ENCODE assay signal across 22 cellular contexts in the genomic region with DNA sequence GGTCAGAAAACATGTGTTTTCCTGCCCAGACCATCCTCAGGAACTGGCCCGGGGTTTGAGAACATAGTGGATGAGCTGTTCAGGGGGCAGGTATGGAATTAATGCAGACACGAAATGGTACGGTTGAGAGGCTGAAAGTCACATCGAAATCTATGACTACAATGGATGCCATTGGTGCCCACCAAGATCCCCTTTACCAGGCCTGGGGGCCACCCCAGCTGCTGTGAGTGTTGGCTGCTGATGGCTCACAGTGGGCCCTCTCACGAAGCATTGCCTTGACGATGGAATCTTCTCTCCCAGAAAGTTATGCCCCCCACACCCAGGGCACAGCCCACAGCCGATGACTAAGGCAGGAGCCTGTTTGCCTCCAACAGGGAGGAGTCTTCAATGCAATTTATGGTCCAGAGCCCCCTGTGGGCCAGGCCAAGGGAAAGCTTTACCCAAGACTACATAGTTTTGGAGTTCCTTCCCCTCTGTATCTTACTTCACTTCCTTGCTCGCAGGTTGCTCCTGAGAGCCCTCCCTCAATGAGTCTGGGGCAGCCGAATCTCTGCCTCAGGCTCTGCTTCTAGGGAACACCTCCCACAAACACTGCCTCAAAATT.
DNase-seq lines count a peak whose midpoint lies in the region; ATAC-seq, FAIRE-seq and TF ChIP-seq lines count a peak whose summit lies in the region.
"Had no signal": no experiment of that assay in that cellular context is flagged by ENCODE, and none has a peak within 500 bp of the region (broad histone marks: within the 10 kb centered on the region; RNA-seq: fewer than 3 reads in every experiment).

No MANE protein-coding gene starts in this region.

- TF ChIP-seq EP300 in H1 (IDR thresholded peaks at IDR 0.05; ENCODE audit: borderline replicate concordance in 1 of 2, low read depth in 2 of 2, low read length in 2 of 2), result no peak
- TF ChIP-seq EP300 in suprapubic skin (IDR thresholded peaks at IDR 0.05), result no peak

- H4K8ac ChIP-seq in H1 (ENCODE audit: extremely low read depth, insufficient read depth, low read length), result no peak overlapping the region

- H3F3A ChIP-seq in neural progenitor cell (ENCODE audit: low read depth), result no peaks in the 10 kb centered on the region

- no peaks in the 10 kb centered on the region for H3K4me1 Mint-ChIP-seq in neural progenitor cell
- H3K4me1 Mint-ChIP-seq: CD8-positive, alpha-beta memory T cell had no signal

- CTCF ChIA-PET in H1 (lab: Charles Lee; ENCODE audit: partially characterized antibody), result interaction anchor here (0.6 to 2.3 kb wide), 7 partner anchors 9 to 637 kb away, joined by 3 to 9 read pairs (median 3); no protein-coding TSS in a partner anchor

- POLR2A ChIA-PET in H1 (lab: Charles Lee; ENCODE audit: partially characterized antibody), result no interaction called here

- no peak overlapping the region for H3K14ac ChIP-seq in H1 (ENCODE audit: insufficient read length)

- H3K4me1 ChIP-seq in H1 (replicated peaks in 1 of 4; ENCODE audit: control insufficient read depth in 3 of 4, insufficient read depth in 4 of 4, low read length in 3 of 4) (0 out of 7 replicates have a peak, but pooled peaks cover 0 to 2% (median 0%) of the 10 kb centered on the region in 4 experiments), neural progenitor cell (no peaks in the 10 kb centered on the region), suprapubic skin (no peaks in the 10 kb centered on the region)
- H3K4me1 ChIP-seq: BLaER1 had no signal

- H2BK120ac ChIP-seq in H1 (replicated peaks; ENCODE audit: low read depth, low read length), result no peak overlapping the region

- no peaks in the 10 kb centered on the region for H3K79me1 ChIP-seq in H1 (ENCODE audit: low read depth, low read length)

- H2BK15ac ChIP-seq in H1 (ENCODE audit: low read length), result no peak overlapping the region

- H3K27me3 ChIP-seq in H1 (replicated peaks in 1 of 4; ENCODE audit: control insufficient read depth in 3 of 4, extremely low read depth in 1 of 4, insufficient read depth in 3 of 4, low read length in 3 of 4) (peaks cover 0 to 2% (median 0%) of the 10 kb centered on the region in 4 experiments; a peak in 2 of 7 replicates), neural progenitor cell (no peaks in the 10 kb centered on the region), suprapubic skin (peaks cover 23% of the 10 kb centered on the region)
- H3K27me3 ChIP-seq: BLaER1 had no signal

- H3K27ac Mint-ChIP-seq in neural progenitor cell, result peak overlapping the region; percentile 6
- H3K27ac Mint-ChIP-seq: CD8-positive, alpha-beta memory T cell had no signal

- no peaks in the 10 kb centered on the region for H3K36me3 ChIP-seq in H1 (ENCODE audit: control insufficient read depth in 2 of 4, insufficient read depth in 4 of 4, low read length in 3 of 4)
- H3K36me3 ChIP-seq in neural progenitor cell, result no peaks in the 10 kb centered on the region
- H3K36me3 ChIP-seq in suprapubic skin, result no peaks in the 10 kb centered on the region
- H3K36me3 ChIP-seq: BLaER1 had no signal

- 92% methylated on average over 9 of the region's 9 CpGs; no CpG with 5 or more reads in 1 of the 2 experiments for WGBS in H1 (ENCODE audit: extremely low coverage in 1 of 2, insufficient coverage in 1 of 2, insufficient read length in 1 of 2, insufficient replicate concordance in 2 of 2, low coverage in 1 of 2, low lambda C conversion rate in 2 of 2, missing lambda C conversion rate in 1 of 2), 2 experiments
- 83% methylated on average over 6 of the region's 9 CpGs for WGBS in suprapubic skin

- peak in 1 of 2 experiments; percentile 27; a peak in 2 of 4 replicates for TF ChIP-seq RAD21 in H1 (IDR thresholded peaks at IDR 0.05 in 1 of 2, conservative IDR thresholded peaks at IDR 0.05 in 1 of 2; ENCODE audit: low read depth in 2 of 2, low read length in 2 of 2)

- no peak overlapping the region for H2BK20ac ChIP-seq in H1 (ENCODE audit: low read length)

- no peaks in the 10 kb centered on the region for H3K79me2 ChIP-seq in H1 (ENCODE audit: control insufficient read depth in 1 of 2, insufficient read depth in 2 of 2, low read length in 2 of 2)
- no peaks in the 10 kb centered on the region for H3K79me2 ChIP-seq in neural progenitor cell (ENCODE audit: low read depth)

- no peaks in the 10 kb centered on the region for H4K20me1 ChIP-seq in H1 (replicated peaks in 1 of 2; ENCODE audit: control insufficient read depth in 1 of 2, insufficient read depth in 2 of 2, low read length in 2 of 2)
- H4K20me1 ChIP-seq in neural progenitor cell (ENCODE audit: low read depth), result no peaks in the 10 kb centered on the region
- H4K20me1 ChIP-seq: BLaER1 had no signal

- H3K23me2 ChIP-seq in H1 (ENCODE audit: low read depth, low read length), result no peaks in the 10 kb centered on the region

- DNase-seq in DMS 273 (lab: John Stamatoyannopoulos, UW; ENCODE audit: unreplicated experiment) (peak; percentile 29), DMS 273 treated with DMSO at 0.1 percent for 48 hours (lab: John Stamatoyannopoulos, UW) (no peak), HT1080 (ENCODE audit: low read depth) (peak; percentile 21), H1 (ENCODE audit: low read depth in 1 of 2, low spot score in 2 of 2) (no peak), neural progenitor cell (ENCODE audit: low spot score) (no peak), suprapubic skin (ENCODE audit: low spot score in 2 of 2) (no peak), SHP77 (lab: John Stamatoyannopoulos, UW) (no peak)
- DNase-seq: CD8-positive, alpha-beta memory T cell; DND-41; GF-D8; NCI-H1048; NCI-H1436 treated with DMSO at 0.1 percent for 48 hours; NCI-H2081; NCI-H774; PC-3 had no signal

- H2AFZ ChIP-seq in H1 (ENCODE audit: low read length) (no peak overlapping the region), neural progenitor cell (replicated peaks) (no peak overlapping the region)

- no peak overlapping the region for H3K4ac ChIP-seq in H1 (replicated peaks; ENCODE audit: insufficient read length, low read depth, low read length)

- H3K9me3 ChIP-seq in H1 (ENCODE audit: insufficient read depth in 2 of 2, low read depth in 1 of 2, low read length in 1 of 2) (no peaks in the 10 kb centered on the region), neural progenitor cell (ENCODE audit: low read depth) (no peaks in the 10 kb centered on the region), suprapubic skin (no peaks in the 10 kb centered on the region)
- H3K9me3 ChIP-seq: BLaER1 had no signal

- peaks cover 10% of the 10 kb centered on the region for H3K27me3 Mint-ChIP-seq in neural progenitor cell (ENCODE audit: insufficient read depth, low read depth)

- H4K5ac ChIP-seq in H1 (ENCODE audit: insufficient read length, low read depth, low read length), result no peak overlapping the region

- H3K18ac ChIP-seq in H1 (ENCODE audit: extremely low read depth, low read length), result no peak overlapping the region

- TF ChIP-seq POLR2A in H1 (IDR thresholded peaks at IDR 0.05; ENCODE audit: control extremely low read depth in 1 of 2, low read depth in 2 of 2, low read length in 2 of 2), result no peak
- no peak for TF ChIP-seq POLR2A in suprapubic skin (IDR thresholded peaks at IDR 0.05)

- H3K36me3 Mint-ChIP-seq in neural progenitor cell, result no peaks in the 10 kb centered on the region
- H3K36me3 Mint-ChIP-seq: CD8-positive, alpha-beta memory T cell had no signal

- no peak for FAIRE-seq in H1 (lab: Jason Lieb, UNC)
- FAIRE-seq: D721Med, GM12892, H54 had no signal

- no peak overlapping the region for H3K27ac ChIP-seq in H1 (ENCODE audit: low read depth, low read length)
- no peak overlapping the region for H3K27ac ChIP-seq in neural progenitor cell
- no peak overlapping the region for H3K27ac ChIP-seq in suprapubic skin
- H3K27ac ChIP-seq: 22Rv1, BLaER1, RWPE1 had no signal

- H2BK12ac ChIP-seq in H1 (ENCODE audit: low read depth, low read length), result no peak overlapping the region

- H3K4me3 ChIP-seq in H1 (ENCODE audit: extremely low read depth in 1 of 4, insufficient read depth in 2 of 4, low read depth in 3 of 4, low read length in 4 of 4), result no peak overlapping the region
- no peak overlapping the region for H3K4me3 ChIP-seq in neural progenitor cell
- no peak overlapping the region for H3K4me3 ChIP-seq in suprapubic skin
- H3K4me3 ChIP-seq: BLaER1 had no signal

- no peak overlapping the region for H2BK5ac ChIP-seq in H1 (ENCODE audit: low read depth, low read length)

- H3K4me3 Mint-ChIP-seq in neural progenitor cell, result no peak overlapping the region
- H3K4me3 Mint-ChIP-seq: CD8-positive, alpha-beta memory T cell had no signal

- no peak overlapping the region for H4K91ac ChIP-seq in H1 (replicated peaks; ENCODE audit: insufficient read length, low read length)

- H3K9ac ChIP-seq in H1 (replicated peaks in 1 of 4; ENCODE audit: extremely low read depth in 1 of 4, low read depth in 3 of 4, low read length in 3 of 4) (no peak overlapping the region), neural progenitor cell (no peak overlapping the region)
- H3K9ac ChIP-seq: BLaER1 had no signal

- H3K23ac ChIP-seq in H1 (ENCODE audit: insufficient read length), result no peak overlapping the region

- H3K56ac ChIP-seq in H1 (replicated peaks; ENCODE audit: insufficient read length, low read depth, low read length), result no peak overlapping the region

- TF ChIP-seq CTCF in H1 (IDR thresholded peaks at IDR 0.05; ENCODE audit: control extremely low read depth in 1 of 3, insufficient read depth in 1 of 3, low read depth in 1 of 3, low read length in 3 of 3), result peak in 2 of 3 experiments; percentile 36 to 45; a peak in 3 of 4 replicates
- TF ChIP-seq CTCF in neural progenitor cell (IDR thresholded peaks at IDR 0.05), result no peak
- no peak for TF ChIP-seq CTCF in suprapubic skin (IDR thresholded peaks at IDR 0.05)

- H3K9me3 Mint-ChIP-seq in neural progenitor cell, result no peaks in the 10 kb centered on the region

- H2AK5ac ChIP-seq in H1 (ENCODE audit: low read depth, low read length), result no peak overlapping the region

- no peak for ATAC-seq in HG02610 (IDR thresholded peaks at IDR 0.05; ENCODE audit: unreplicated experiment)
- ATAC-seq: PC-3 had no signal

- H3K4me2 ChIP-seq in H1 (ENCODE audit: insufficient read depth in 1 of 2, low read depth in 2 of 2, low read length in 2 of 2) (no peak overlapping the region), neural progenitor cell (no peak overlapping the region)
- H3K4me2 ChIP-seq: BLaER1 had no signal

TF ChIP-seq in H1, 55 proteins besides CTCF, POLR2A, EP300 and RAD21 (continues in another document):
- TF ChIP-seq SUZ12 (IDR thresholded peaks at IDR 0.05; ENCODE audit: low read length) (no peak), SP2 (IDR thresholded peaks at IDR 0.05; ENCODE audit: low read length) (no peak), EGR1 (IDR thresholded peaks at IDR 0.05; ENCODE audit: borderline replicate concordance, low read depth, low read length) (no peak), RXRA (IDR thresholded peaks at IDR 0.05; ENCODE audit: insufficient read depth, low read depth, low read length) (no peak), HDAC6 (IDR thresholded peaks at IDR 0.05; ENCODE audit: low read depth, low read length) (no peak), MAFK (IDR thresholded peaks at IDR 0.05; ENCODE audit: low read depth, low read length) (no peak), CBX5 (IDR thresholded peaks at IDR 0.05; ENCODE audit: low read depth, low read length) (no peak), POLR2AphosphoS5 (IDR thresholded peaks at IDR 0.05; ENCODE audit: low read depth, low read length) (no peak), EZH2 (IDR thresholded peaks at IDR 0.05; ENCODE audit: low read depth, low read length, severe bottlenecking) (no peak), SAP30 (IDR thresholded peaks at IDR 0.05; ENCODE audit: insufficient read depth, insufficient replicate concordance, low read length) (no peak)

Comparison
In these comparisons a context has a peak if more than half of its experiments do, and no peak if none do; other contexts are left out.
1. DNase-seq: peak in DMS 273 (single experiment) and HT1080 (single experiment); none in DMS 273 treated with DMSO at 0.1 percent for 48 hours (single experiment), H1 (0 of 2), neural progenitor cell (single experiment), suprapubic skin (0 of 2) and SHP77 (0 of 2).
2. CTCF ChIP-seq: peak in H1 (2 of 3); none in neural progenitor cell (single experiment) and suprapubic skin (0 of 2).